ENCODE assay signal across 17 cellular contexts in the genomic region with DNA sequence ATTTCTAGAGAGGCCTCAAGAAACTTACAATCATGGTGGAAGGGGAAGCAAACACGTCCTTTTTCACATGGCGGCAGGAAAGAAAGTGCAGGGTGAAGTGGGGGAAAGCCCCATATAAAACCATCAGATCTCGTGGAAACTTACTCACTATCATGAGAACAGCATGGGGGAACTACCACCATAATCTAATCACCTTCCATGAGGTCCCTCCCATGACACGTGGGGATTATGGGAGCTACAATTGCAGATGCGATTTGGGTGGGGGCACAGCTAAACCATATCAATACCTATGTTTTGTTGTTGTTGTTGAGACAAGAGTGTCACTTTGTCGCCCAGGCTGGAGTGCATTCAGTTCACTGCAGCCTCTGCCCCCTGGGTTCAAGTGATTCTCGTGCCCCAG. TPM values are rescaled to one million over a fixed set of nuclear protein-coding genes. Genes with fewer than 3 reads are reported as not detected.
DNase-seq lines count a peak whose midpoint lies in the region; TF ChIP-seq lines count a peak whose summit lies in the region.
"Had no signal": no experiment of that assay in that cellular context is flagged by ENCODE, and none has a peak within 500 bp of the region (broad histone marks: within the 10 kb centered on the region; RNA-seq: fewer than 3 reads in every experiment).

No MANE protein-coding gene starts in this region.

- H3K4me1 ChIP-seq in SK-N-SH (ENCODE audit: control insufficient read depth in 1 of 2, insufficient read depth in 2 of 2, low read depth in 1 of 2, low read length in 1 of 2) = no peaks in the 10 kb centered on the region
- H3K4me1 ChIP-seq: suprapubic skin had no signal

- H3K27ac Mint-ChIP-seq in activated CD4-positive, alpha-beta memory T cell treated with anti-CD3 and anti-CD28 coated beads, Interleukin-2, amount 10 ng/mL, durations not matched to agents 7 days and 5 days = peak overlapping the region; percentile 61
- H3K27ac Mint-ChIP-seq in immature natural killer cell = peak overlapping the region; percentile 14 to 82 (median 54)
- H3K27ac Mint-ChIP-seq: HFFc6, progenitor cell of endocrine pancreas had no signal

- no peak for TF ChIP-seq EP300 in SK-N-SH (IDR thresholded peaks at IDR 0.05; ENCODE audit: borderline replicate concordance in 1 of 2, low read depth in 1 of 2, low read length in 1 of 2)

- H3K27me3 Mint-ChIP-seq in activated CD4-positive, alpha-beta memory T cell treated with anti-CD3 and anti-CD28 coated beads, Interleukin-2, amount 10 ng/mL, durations not matched to agents 7 days and 5 days = no peaks in the 10 kb centered on the region
- H3K27me3 Mint-ChIP-seq in immature natural killer cell (ENCODE audit: low read depth in 3 of 3) = no peaks in the 10 kb centered on the region
- H3K27me3 Mint-ChIP-seq: progenitor cell of endocrine pancreas had no signal

- no peaks in the 10 kb centered on the region for H3K9me3 ChIP-seq in SK-N-SH
- H3K9me3 ChIP-seq: adrenal gland, heart left ventricle, suprapubic skin had no signal

- H3K9ac ChIP-seq in SK-N-SH = no peak overlapping the region

- no peak overlapping the region for H3K4me3 ChIP-seq in SK-N-SH (ENCODE audit: low read depth in 2 of 2, low read length in 1 of 2)
- H3K4me3 ChIP-seq: adrenal gland, heart left ventricle, suprapubic skin had no signal

- POLR2A ChIA-PET in activated CD4-positive, alpha-beta memory T cell treated with anti-CD3 and anti-CD28 coated beads, Interleukin-2, amount 10 ng/mL, durations not matched to agents 7 days and 5 days (lab: Charles Lee) = no interaction called here
- POLR2A ChIA-PET in SK-N-SH (lab: Yijun Ruan, JAX) = no interaction called here

- H3K4me1 Mint-ChIP-seq in activated CD4-positive, alpha-beta memory T cell treated with anti-CD3 and anti-CD28 coated beads, Interleukin-2, amount 10 ng/mL, durations not matched to agents 7 days and 5 days = peaks cover 53% of the 10 kb centered on the region
- H3K4me1 Mint-ChIP-seq in immature natural killer cell = peaks cover 36 to 56% of the 10 kb centered on the region in 2 donors

- no peak for TF ChIP-seq RAD21 in SK-N-SH (IDR thresholded peaks at IDR 0.05; ENCODE audit: low read length)

- no peak overlapping the region for H2AFZ ChIP-seq in SK-N-SH (ENCODE audit: low read depth)

- peaks cover 26% of the 10 kb centered on the region for H3K79me2 ChIP-seq in SK-N-SH (ENCODE audit: insufficient read depth)

- no peak overlapping the region for H3K27ac ChIP-seq in SK-N-SH (ENCODE audit: low read depth in 2 of 2, low read length in 1 of 2)
- H3K27ac ChIP-seq: adrenal gland, heart left ventricle, suprapubic skin had no signal

- no peak overlapping the region for H3K4me2 ChIP-seq in SK-N-SH

- intact Hi-C loops in posterior cingulate gyrus (cut with DNase I) = no loop called here

- 96% methylated on average over 7 of the region's 7 CpGs for WGBS in SK-N-SH (ENCODE audit: low lambda C conversion rate)

- no peaks in the 10 kb centered on the region for H3K9me2 ChIP-seq in SK-N-SH

- CTCF ChIA-PET in activated CD4-positive, alpha-beta memory T cell treated with anti-CD3 and anti-CD28 coated beads, Interleukin-2, amount 10 ng/mL, durations not matched to agents 7 days and 5 days (lab: Charles Lee) = no interaction called here
- CTCF ChIA-PET in SK-N-SH (lab: Yijun Ruan, JAX) = no interaction called here

- no peak for TF ChIP-seq CTCF in SK-N-SH (IDR thresholded peaks at IDR 0.05)

- H3F3A ChIP-seq in SK-N-SH (replicated peaks; ENCODE audit: insufficient read depth) = peaks cover 17% of the 10 kb centered on the region

- H3K27me3 ChIP-seq in SK-N-SH (ENCODE audit: insufficient read depth) = no peaks in the 10 kb centered on the region
- H3K27me3 ChIP-seq: adrenal gland, heart left ventricle, suprapubic skin had no signal

- peaks cover 0 to 5% of the 10 kb centered on the region in 2 experiments for H3K36me3 ChIP-seq in SK-N-SH (replicated peaks in 1 of 2; ENCODE audit: control insufficient read depth in 1 of 2, insufficient read depth in 2 of 2, low read length in 1 of 2)

- DNase-seq in activated CD4-positive, CD25-positive, alpha-beta regulatory T cell treated with anti-CD3 and anti-CD28 coated beads, Interleukin-2, amount 50 U/mL, for 16 hours (ENCODE audit: low read depth, low spot score) = peak; percentile 17
- DNase-seq in activated CD4-positive, CD25-positive, alpha-beta regulatory T cell treated with anti-CD3 and anti-CD28 coated beads, Interleukin-2, amount 50 U/mL, for 72 hours = no peak
- peak; percentile 21 for DNase-seq in activated CD4-positive, alpha-beta memory T cell treated with anti-CD3 and anti-CD28 coated beads, Interleukin-2, amount 10 ng/mL, durations not matched to agents 7 days and 5 days
- no peak for DNase-seq in immature natural killer cell
- peak; percentile 58 for DNase-seq in stimulated activated CD8-positive, alpha-beta memory T cell treated with anti-CD3 and anti-CD28 coated beads, Interleukin-4, amount 100 ng/mL, for 48 hours
- no peak for DNase-seq in SIG-M5 treated with dmso at 0.1 percent for 504 hours (lab: John Stamatoyannopoulos, UW; ENCODE audit: unreplicated experiment)
- no peak for DNase-seq in posterior cingulate gyrus
- DNase-seq in SK-N-SH = no peak
- DNase-seq: Calu3, heart left ventricle, HFFc6, NCI-H187, NCI-H774, SHP77 had no signal

- no peaks in the 10 kb centered on the region for H4K20me1 ChIP-seq in SK-N-SH (ENCODE audit: insufficient read depth)

- peaks cover 3% of the 10 kb centered on the region for H3K9me3 Mint-ChIP-seq in activated CD4-positive, alpha-beta memory T cell treated with anti-CD3 and anti-CD28 coated beads, Interleukin-2, amount 10 ng/mL, durations not matched to agents 7 days and 5 days
- no peaks in the 10 kb centered on the region for H3K9me3 Mint-ChIP-seq in immature natural killer cell
- H3K9me3 Mint-ChIP-seq: HFFc6 had no signal

- peaks cover 69% of the 10 kb centered on the region for H3K36me3 Mint-ChIP-seq in activated CD4-positive, alpha-beta memory T cell treated with anti-CD3 and anti-CD28 coated beads, Interleukin-2, amount 10 ng/mL, durations not matched to agents 7 days and 5 days (ENCODE audit: low read depth)
- H3K36me3 Mint-ChIP-seq in immature natural killer cell = peaks cover 0 to 18% (median 14%) of the 10 kb centered on the region in 3 donors

- no peak overlapping the region for H3K4me3 Mint-ChIP-seq in activated CD4-positive, alpha-beta memory T cell treated with anti-CD3 and anti-CD28 coated beads, Interleukin-2, amount 10 ng/mL, durations not matched to agents 7 days and 5 days
- no peak overlapping the region for H3K4me3 Mint-ChIP-seq in immature natural killer cell
- H3K4me3 Mint-ChIP-seq: HFFc6 had no signal

TF ChIP-seq in SK-N-SH, 30 proteins besides CTCF, POLR2A, EP300 and RAD21:
- no peak for TF ChIP-seq NRF1 (IDR thresholded peaks at IDR 0.05; ENCODE audit: low read depth, low read length)
- no peak for TF ChIP-seq TAF1 (IDR thresholded peaks at IDR 0.05; ENCODE audit: borderline replicate concordance, low read depth, low read length)

RNA-seq across cellular contexts. Expression of a gene that starts 29.9 kb away (rescaled TPM):
- total RNA-seq in activated CD4-positive, alpha-beta memory T cell treated with anti-CD3 and anti-CD28 coated beads, Interleukin-2, amount 10 ng/mL, durations not matched to agents 7 days and 5 days = 100 to 1,000 TPM; 140 to 145 TPM
- polyA plus RNA-seq in immature natural killer cell (10 to 100 TPM in 2 of 3 donors, 1 to 10 TPM in 1; 4.2 to 31.5 (median 11.1) TPM), SK-N-SH (2012; rRNA removed) (20.6 and 24.7 TPM in 2 replicates)
- 4.8 and 7.1 TPM in 2 replicates for polyA plus RNA-seq in SK-N-SH (2012; cell fraction: cytosol; rRNA removed)
- 178 and 208 TPM in 2 replicates for polyA plus RNA-seq in SK-N-SH (2012; cell fraction: nucleus; rRNA removed)

RNA-seq across cellular contexts. Expression of a gene that starts 36.6 kb away (rescaled TPM):
- total RNA-seq in activated CD4-positive, alpha-beta memory T cell treated with anti-CD3 and anti-CD28 coated beads, Interleukin-2, amount 10 ng/mL, durations not matched to agents 7 days and 5 days = 10 to 100 TPM; 35.6 to 37.8 TPM
- 10 to 100 TPM in 1 of 3 donors, 1 to 10 TPM in 2; 6.9 to 21.1 (median 9.7) TPM for polyA plus RNA-seq in immature natural killer cell
- polyA plus RNA-seq in SK-N-SH (2012; rRNA removed) = 18.4 and 39.9 TPM in 2 replicates
- 14.0 and 14.2 TPM in 2 replicates for polyA plus RNA-seq in SK-N-SH (2012; cell fraction: cytosol; rRNA removed)
- polyA plus RNA-seq in SK-N-SH (2012; cell fraction: nucleus; rRNA removed) = 36.3 and 61.6 TPM in 2 replicates

Comparison
In these comparisons a context has a peak if more than half of its experiments do, and no peak if none do; other contexts are left out.
1. DNase-seq: peak in activated CD4-positive, CD25-positive, alpha-beta regulatory T cell treated with anti-CD3 and anti-CD28 coated beads, Interleukin-2, amount 50 U/mL, for 16 hours (single experiment), activated CD4-positive, alpha-beta memory T cell treated with anti-CD3 and anti-CD28 coated beads, Interleukin-2, amount 10 ng/mL, durations not matched to agents 7 days and 5 days (single experiment) and stimulated activated CD8-positive, alpha-beta memory T cell treated with anti-CD3 and anti-CD28 coated beads, Interleukin-4, amount 100 ng/mL, for 48 hours (single experiment); none in activated CD4-positive, CD25-positive, alpha-beta regulatory T cell treated with anti-CD3 and anti-CD28 coated beads, Interleukin-2, amount 50 U/mL, for 72 hours (single experiment), immature natural killer cell (0 of 3), SIG-M5 treated with dmso at 0.1 percent for 504 hours (single experiment), posterior cingulate gyrus (0 of 10) and SK-N-SH (single experiment).